In the genomic region with DNA sequence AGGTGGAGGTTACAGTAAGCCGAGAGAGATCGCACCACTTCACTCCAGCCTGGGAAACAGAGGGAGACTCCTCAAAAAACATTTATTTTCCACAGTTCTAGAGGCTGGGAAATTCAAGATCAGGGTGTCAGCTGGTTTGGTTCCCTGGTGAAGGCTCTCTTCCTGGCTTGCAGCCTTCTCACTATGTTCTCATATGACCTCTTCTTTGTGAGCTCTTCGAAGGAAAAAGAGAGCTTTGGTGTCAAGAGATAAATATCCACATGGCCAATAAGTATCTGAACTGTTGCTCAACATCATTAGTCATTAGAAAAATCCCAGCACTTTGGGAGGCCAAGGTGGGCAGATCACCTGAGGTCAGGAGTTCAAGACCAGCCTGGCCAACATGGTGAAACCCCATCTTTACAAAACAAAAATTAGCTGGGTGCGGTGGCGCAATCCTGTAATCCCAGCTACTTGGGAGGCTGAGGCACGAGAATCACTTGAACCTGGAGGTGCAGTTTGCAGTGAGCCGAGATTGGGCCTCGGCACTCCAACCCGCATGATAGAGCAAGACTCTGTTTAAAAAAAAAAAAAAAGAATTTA, we compare ENCODE assay signal across 19 cellular contexts. TPM values are rescaled to one million over a fixed set of nuclear protein-coding genes. Genes with fewer than 3 reads are reported as not detected.
A peak's percentile ranks its signal among the peaks of the same experiment; 100 is the strongest.
DNase-seq lines count a peak whose midpoint lies in the region; ATAC-seq and TF ChIP-seq lines count a peak whose summit lies in the region.
"Had no signal": no experiment of that assay in that cellular context is flagged by ENCODE, and none has a peak within 500 bp of the region (broad histone marks: within the 10 kb centered on the region; RNA-seq: fewer than 3 reads in every experiment).

No MANE protein-coding gene starts in this region.

- H3K36me3 Mint-ChIP-seq in HFFc6 (ENCODE audit: low read depth): no peaks in the 10 kb centered on the region; the same call in 1 of the 2 replicates
- peaks cover 3% of the 10 kb centered on the region for H3K36me3 Mint-ChIP-seq in activated naive CD8-positive, alpha-beta T cell treated with anti-CD3 and anti-CD28 coated beads, Interleukin-2, amount 10 ng/mL, durations not matched to agents 7 days and 5 days

- ATAC-seq in activated naive CD8-positive, alpha-beta T cell treated with anti-CD3 and anti-CD28 coated beads, Interleukin-2, amount 10 ng/mL, durations not matched to agents 7 days and 5 days (ENCODE audit: low read depth): no peak
- no peak for ATAC-seq in GM18867 (IDR thresholded peaks at IDR 0.05; ENCODE audit: unreplicated experiment)
- ATAC-seq in HG02678 (IDR thresholded peaks at IDR 0.05; ENCODE audit: unreplicated experiment): no peak
- ATAC-seq: right cardiac atrium had no signal

- H3K4me3 Mint-ChIP-seq in HFFc6: no peak overlapping the region
- H3K4me3 Mint-ChIP-seq in activated naive CD8-positive, alpha-beta T cell treated with anti-CD3 and anti-CD28 coated beads, Interleukin-2, amount 10 ng/mL, durations not matched to agents 7 days and 5 days: peak overlapping the region; percentile 68
- H3K4me3 Mint-ChIP-seq: endodermal cell had no signal

- peaks cover 28% of the 10 kb centered on the region for H3K4me1 Mint-ChIP-seq in HFFc6 (ENCODE audit: low read depth)
- H3K4me1 Mint-ChIP-seq in activated naive CD8-positive, alpha-beta T cell treated with anti-CD3 and anti-CD28 coated beads, Interleukin-2, amount 10 ng/mL, durations not matched to agents 7 days and 5 days: peaks cover 32% of the 10 kb centered on the region
- H3K4me1 Mint-ChIP-seq: endodermal cell had no signal

- no peaks in the 10 kb centered on the region for H4K20me1 ChIP-seq in hepatocyte (ENCODE audit: insufficient read depth, poor library complexity, severe bottlenecking)

- H3K9me3 ChIP-seq in hepatocyte (ENCODE audit: low read depth): no peaks in the 10 kb centered on the region
- H3K9me3 ChIP-seq: ascending aorta, tibial artery had no signal

- H3K36me3 ChIP-seq in ACC112 (ENCODE audit: insufficient read depth, low read length) (no peaks in the 10 kb centered on the region), hepatocyte (replicated peaks; ENCODE audit: insufficient read depth, low read depth) (no peaks in the 10 kb centered on the region)
- H3K36me3 ChIP-seq: ascending aorta, tibial artery had no signal

- H3K9me2 ChIP-seq in hepatocyte (replicated peaks; ENCODE audit: insufficient read depth): no peaks in the 10 kb centered on the region

- H2AFZ ChIP-seq in ACC112 (ENCODE audit: low read length, unreplicated experiment) (peak overlapping the region; percentile 52), hepatocyte (no peak overlapping the region)

- no peaks in the 10 kb centered on the region for H3K27me3 ChIP-seq in ACC112 (ENCODE audit: insufficient read depth, low read length)
- no peaks in the 10 kb centered on the region for H3K27me3 ChIP-seq in hepatocyte
- H3K27me3 ChIP-seq: ascending aorta, tibial artery had no signal

- H3K4me1 ChIP-seq in ACC112 (ENCODE audit: control insufficient read depth, insufficient read depth, low read length, unreplicated experiment): peaks cover 32% of the 10 kb centered on the region
- no peaks in the 10 kb centered on the region for H3K4me1 ChIP-seq in hepatocyte (ENCODE audit: insufficient read depth)
- H3K4me1 ChIP-seq: ascending aorta, tibial artery had no signal

- no peak for TF ChIP-seq CTCF in HFFc6 (IDR thresholded peaks at IDR 0.05)
- TF ChIP-seq CTCF in hepatocyte (IDR thresholded peaks at IDR 0.05; ENCODE audit: poor library complexity): no peak
- TF ChIP-seq CTCF in GM10266 (IDR thresholded peaks at IDR 0.05; ENCODE audit: control insufficient read depth, insufficient read depth, low read depth, missing control alignments): no peak

- H3K79me2 ChIP-seq in ACC112 (ENCODE audit: control insufficient read depth, insufficient read depth, low read length, unreplicated experiment): no peaks in the 10 kb centered on the region
- no peaks in the 10 kb centered on the region for H3K79me2 ChIP-seq in hepatocyte

- peak overlapping the region; percentile 49 for H3K27ac Mint-ChIP-seq in HFFc6
- peak overlapping the region; percentile 89 for H3K27ac Mint-ChIP-seq in activated naive CD8-positive, alpha-beta T cell treated with anti-CD3 and anti-CD28 coated beads, Interleukin-2, amount 10 ng/mL, durations not matched to agents 7 days and 5 days
- H3K27ac Mint-ChIP-seq: endodermal cell had no signal

- peak overlapping the region; percentile 77 for H3K27ac ChIP-seq in ACC112 (ENCODE audit: low read depth, low read length)
- H3K27ac ChIP-seq in hepatocyte: peak overlapping the region; percentile 30
- H3K27ac ChIP-seq: ascending aorta, tibial artery had no signal

- DNase-seq in HFFc6: no peak
- no peak for DNase-seq in activated naive CD8-positive, alpha-beta T cell treated with anti-CD3 and anti-CD28 coated beads, Interleukin-2, amount 10 ng/mL, durations not matched to agents 7 days and 5 days
- no peak for DNase-seq in hepatocyte (ENCODE audit: low spot score)
- DNase-seq in GM10266 (ENCODE audit: extremely low spot score): no peak
- DNase-seq: activated CD4-positive, alpha-beta T cell treated with anti-CD3 and anti-CD28 coated beads for 4 hours; activated T-cell treated with anti-CD3 and anti-CD28 coated beads, Interleukin-2, amount 50 U/mL, for 4 hours; cerebellar nuclear complex; endodermal cell; hippocampal formation; kidney; NCI-H2029 treated with DMSO at 0.1 percent for 48 hours; NCI-H446 treated with DMSO at 0.1 percent for 48 hours; right cardiac atrium; stimulated activated naive B cell treated with anti-CD40 and anti-IgM and Interleukin-4, amounts not matched to agents 10 μg/mL and 1 μg/mL and 100 μg/mL, for 72 hours; tibial artery had no signal

- POLR2A ChIA-PET in activated naive CD8-positive, alpha-beta T cell treated with anti-CD3 and anti-CD28 coated beads, Interleukin-2, amount 10 ng/mL, durations not matched to agents 7 days and 5 days (lab: Charles Lee): interaction anchor here (0.9 kb wide), 1 partner anchor 41 kb away, joined by 3 read pairs; no protein-coding TSS in a partner anchor

- peaks cover 10% of the 10 kb centered on the region for H3K27me3 Mint-ChIP-seq in HFFc6 (ENCODE audit: insufficient read depth)
- H3K27me3 Mint-ChIP-seq in activated naive CD8-positive, alpha-beta T cell treated with anti-CD3 and anti-CD28 coated beads, Interleukin-2, amount 10 ng/mL, durations not matched to agents 7 days and 5 days: no peaks in the 10 kb centered on the region

- H3K4me3 ChIP-seq in ACC112 (ENCODE audit: low read depth, low read length) (no peak overlapping the region), hepatocyte (no peak overlapping the region)
- H3K4me3 ChIP-seq: ascending aorta, tibial artery had no signal

- no peak overlapping the region for H3K4me2 ChIP-seq in hepatocyte

- 92% methylated on average over 9 of the region's 9 CpGs for WGBS in hepatocyte (ENCODE audit: low lambda C conversion rate, missing lambda C conversion rate)

- H3K9me3 Mint-ChIP-seq in HFFc6: no peaks in the 10 kb centered on the region
- no peaks in the 10 kb centered on the region for H3K9me3 Mint-ChIP-seq in activated naive CD8-positive, alpha-beta T cell treated with anti-CD3 and anti-CD28 coated beads, Interleukin-2, amount 10 ng/mL, durations not matched to agents 7 days and 5 days
- H3K9me3 Mint-ChIP-seq: activated T-cell treated with anti-CD3 and anti-CD28 coated beads, Interleukin-2, amount 50 U/mL, for 4 hours; endodermal cell; stimulated activated naive B cell treated with anti-CD40 and anti-IgM and Interleukin-4, amounts not matched to agents 10 μg/mL and 1 μg/mL and 100 μg/mL, for 72 hours had no signal

RNA-seq across cellular contexts. Expression of a gene that starts 40.2 kb away (rescaled TPM):
- 10 to 100 TPM; 34.9 to 46.3 (median 42.1) TPM for total RNA-seq in HFFc6 (2021; fragmentation: NEBNext Ultra II Directional; extraction: Animal tissue kit (Norgen Biotek cat#: 25700))
- 10 to 100 TPM; 15.9 to 18.0 TPM for total RNA-seq in activated naive CD8-positive, alpha-beta T cell treated with anti-CD3 and anti-CD28 coated beads, Interleukin-2, amount 10 ng/mL, durations not matched to agents 7 days and 5 days
- total RNA-seq in hepatocyte: 4.9 and 6.4 TPM in 2 replicates
- polyA plus RNA-seq in hepatocyte: 34.6 and 38.6 TPM in 2 replicates

RNA-seq across cellular contexts. Expression of a gene that starts 40.3 kb away (rescaled TPM):
- total RNA-seq in HFFc6 (2021; fragmentation: NEBNext Ultra II Directional; extraction: Animal tissue kit (Norgen Biotek cat#: 25700)): 1 to 10 TPM; 5.2 to 7.0 (median 6.1) TPM
- total RNA-seq in activated naive CD8-positive, alpha-beta T cell treated with anti-CD3 and anti-CD28 coated beads, Interleukin-2, amount 10 ng/mL, durations not matched to agents 7 days and 5 days: 1 to 10 TPM; 4.1 to 4.6 TPM
- total RNA-seq in hepatocyte: 10.9 and 15.2 TPM in 2 replicates
- polyA plus RNA-seq in hepatocyte: 4.9 and 10.5 TPM in 2 replicates
